8 cellular contexts compared by ENCODE assay signal in the genomic region with DNA sequence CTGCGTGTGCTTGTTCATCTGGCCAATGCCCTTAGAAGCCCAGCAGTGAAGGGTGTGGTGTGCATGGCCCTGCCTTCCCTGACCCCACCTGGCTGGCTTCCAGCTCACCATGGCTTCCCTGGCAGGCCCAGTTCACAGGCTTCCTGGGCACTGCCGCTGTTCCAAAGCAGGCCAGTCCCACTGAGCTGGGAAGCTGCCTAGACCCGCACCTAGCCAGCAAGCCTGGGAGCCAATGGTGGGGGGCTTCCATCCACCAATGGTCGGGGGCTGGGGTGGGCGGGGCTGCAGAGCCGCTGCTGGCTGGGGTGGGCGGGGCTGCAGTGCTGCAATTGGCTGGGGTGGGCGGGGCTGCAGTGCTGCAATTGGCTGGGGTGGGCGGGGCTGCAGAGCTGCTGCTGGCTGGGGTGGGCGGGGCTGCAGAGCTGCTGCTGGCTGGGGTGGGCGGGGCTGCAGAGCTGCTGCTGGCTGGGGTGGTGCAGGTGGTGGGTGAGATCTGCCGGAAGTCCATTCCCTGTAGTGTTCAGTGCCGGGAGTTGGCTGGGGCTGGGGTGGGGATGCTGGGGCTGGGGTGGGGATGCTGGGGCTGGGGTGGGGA. TPM values are rescaled to one million over a fixed set of nuclear protein-coding genes. Genes with fewer than 3 reads are reported as not detected.
DNase-seq lines count a peak whose midpoint lies in the region; ATAC-seq and TF ChIP-seq lines count a peak whose summit lies in the region.

No MANE protein-coding gene starts in this region.

- H2AFZ ChIP-seq in MM.1S (ENCODE audit: low read length): no peak overlapping the region

- no peak overlapping the region for H3K27ac Mint-ChIP-seq in stimulated activated naive B cell treated with anti-CD40 and anti-IgM and Interleukin-4, amounts not matched to agents 10 μg/mL and 1 μg/mL and 100 μg/mL, for 72 hours

- H3K9me3 ChIP-seq in MM.1S (replicated peaks; ENCODE audit: insufficient read depth, low read length) (no peaks in the 10 kb centered on the region), lower lobe of right lung (no peaks in the 10 kb centered on the region)

- no peak overlapping the region for H3K4me3 Mint-ChIP-seq in stimulated activated naive B cell treated with anti-CD40 and anti-IgM and Interleukin-4, amounts not matched to agents 10 μg/mL and 1 μg/mL and 100 μg/mL, for 72 hours

- ATAC-seq in lower lobe of right lung: peak; percentile 70 to 73
- ATAC-seq in stimulated activated naive B cell treated with anti-CD40 and anti-IgM and Interleukin-4, amounts not matched to agents 10 μg/mL and 1 μg/mL and 100 μg/mL, for 72 hours (replicated peaks): peak; percentile 75 to 83
- no peak for ATAC-seq in GM18907 (IDR thresholded peaks at IDR 0.05; ENCODE audit: unreplicated experiment)

- no peaks in the 10 kb centered on the region for H3F3A ChIP-seq in MM.1S (ENCODE audit: insufficient read depth, low read length)

- no peak overlapping the region for H3K4me3 ChIP-seq in MM.1S (ENCODE audit: low read length)
- H3K4me3 ChIP-seq in lower lobe of right lung: no peak overlapping the region

- no peaks in the 10 kb centered on the region for H4K20me1 ChIP-seq in MM.1S (ENCODE audit: insufficient read depth, low read length)

- TF ChIP-seq CTCF in MM.1S (IDR thresholded peaks at IDR 0.05; ENCODE audit: low read length) (no peak), lower lobe of right lung (IDR thresholded peaks at IDR 0.05) (no peak)

- H3K9ac ChIP-seq in MM.1S (ENCODE audit: low read length): no peak overlapping the region

- H3K27me3 ChIP-seq in MM.1S (replicated peaks; ENCODE audit: insufficient read depth, low read length): peaks cover 43% of the 10 kb centered on the region
- peaks cover 56% of the 10 kb centered on the region for H3K27me3 ChIP-seq in lower lobe of right lung (ENCODE audit: low read depth)

- peak; percentile 43 for DNase-seq in G401 (ENCODE audit: low spot score)
- DNase-seq in MM.1S: peak; percentile 37
- DNase-seq in T-helper 9 cell: peak; percentile 51
- DNase-seq in caudate nucleus (lab: John Stamatoyannopoulos, UW): peak in 34 of 61 donors; percentile 16 to 82 (median 51)
- peak; percentile 75 for DNase-seq in lower lobe of right lung
- DNase-seq in stimulated activated naive B cell treated with anti-CD40 and anti-IgM and Interleukin-4, amounts not matched to agents 10 μg/mL and 1 μg/mL and 100 μg/mL, for 72 hours: no peak
- no peak for DNase-seq in NCI-H2107 treated with DMSO at 0.1 percent for 48 hours (lab: John Stamatoyannopoulos, UW; ENCODE audit: unreplicated experiment)

- peaks cover 0 to 3% of the 10 kb centered on the region in 2 donors for H3K9me3 Mint-ChIP-seq in stimulated activated naive B cell treated with anti-CD40 and anti-IgM and Interleukin-4, amounts not matched to agents 10 μg/mL and 1 μg/mL and 100 μg/mL, for 72 hours

- in situ Hi-C loops in G401 (cut with HindIII; ENCODE audit: low sequenced_read_pairs): no loop called here

- H3K36me3 ChIP-seq in MM.1S (replicated peaks; ENCODE audit: insufficient read depth, low read length) (no peaks in the 10 kb centered on the region), lower lobe of right lung (no peaks in the 10 kb centered on the region)

- H3K4me2 ChIP-seq in MM.1S (ENCODE audit: low read depth, low read length): no peak overlapping the region; the same call in 1 of the 2 replicates

- H3K27ac ChIP-seq in MM.1S (ENCODE audit: low read length) (no peak overlapping the region), caudate nucleus (ENCODE audit: low read depth, low read length) (no peak overlapping the region), lower lobe of right lung (no peak overlapping the region)

- no peaks in the 10 kb centered on the region for H3K9me2 ChIP-seq in MM.1S (replicated peaks; ENCODE audit: insufficient read depth, low read length)

- no peaks in the 10 kb centered on the region for H3K36me3 Mint-ChIP-seq in stimulated activated naive B cell treated with anti-CD40 and anti-IgM and Interleukin-4, amounts not matched to agents 10 μg/mL and 1 μg/mL and 100 μg/mL, for 72 hours

- intact Hi-C loops in lower lobe of right lung (cut with DNase I): no loop called here

- H3K27me3 Mint-ChIP-seq in stimulated activated naive B cell treated with anti-CD40 and anti-IgM and Interleukin-4, amounts not matched to agents 10 μg/mL and 1 μg/mL and 100 μg/mL, for 72 hours: peaks cover 48 to 57% of the 10 kb centered on the region in 2 donors

- H3K4me1 Mint-ChIP-seq in stimulated activated naive B cell treated with anti-CD40 and anti-IgM and Interleukin-4, amounts not matched to agents 10 μg/mL and 1 μg/mL and 100 μg/mL, for 72 hours: peaks cover 12 to 19% of the 10 kb centered on the region in 2 donors

- H3K4me1 ChIP-seq in MM.1S (ENCODE audit: low read length) (no peaks in the 10 kb centered on the region), lower lobe of right lung (peaks cover 18% of the 10 kb centered on the region)

- H3K79me2 ChIP-seq in MM.1S (ENCODE audit: low read length): no peaks in the 10 kb centered on the region

RNA-seq across cellular contexts. Expression of gene CALY, which starts 12.4 kb away (rescaled TPM):
- 53.3 and 63.5 TPM in 2 replicates for total RNA-seq in G401 (2014; rRNA removed; shearing (Covaris generic))
- not detected for total RNA-seq in lower lobe of right lung

RNA-seq across cellular contexts. Expression of gene ZNF511, which starts 15.6 kb away (rescaled TPM):
- total RNA-seq in G401 (2014; rRNA removed; shearing (Covaris generic)): 60.7 and 97.4 TPM in 2 replicates
- 44.8 TPM for total RNA-seq in lower lobe of right lung

RNA-seq across cellular contexts. Expression of gene TUBGCP2, which starts 15.6 kb away (rescaled TPM):
- total RNA-seq in G401 (2014; rRNA removed; shearing (Covaris generic)): 71.4 and 73.3 TPM in 2 replicates
- total RNA-seq in lower lobe of right lung: 54.5 TPM

RNA-seq across cellular contexts. Expression of gene PRAP1, which starts 22.9 kb away (rescaled TPM):
- 1.8 and 3.0 TPM in 2 replicates for total RNA-seq in G401 (2014; rRNA removed; shearing (Covaris generic))
- total RNA-seq in lower lobe of right lung: not detected

RNA-seq across cellular contexts. Expression of gene FUOM, which starts 33.5 kb away (rescaled TPM):
- 65.7 and 103 TPM in 2 replicates for total RNA-seq in G401 (2014; rRNA removed; shearing (Covaris generic))
- total RNA-seq in lower lobe of right lung: 31.0 TPM

Comparison
In these comparisons a context has a peak if more than half of its experiments do, and no peak if none do; other contexts are left out.
1. DNase-seq: peak in G401 (single experiment), MM.1S (single experiment), T-helper 9 cell (single experiment), caudate nucleus (34 of 61) and lower lobe of right lung (single experiment); none in stimulated activated naive B cell treated with anti-CD40 and anti-IgM and Interleukin-4, amounts not matched to agents 10 μg/mL and 1 μg/mL and 100 μg/mL, for 72 hours (single experiment) and NCI-H2107 treated with DMSO at 0.1 percent for 48 hours (single experiment).
2. RNA of gene CALY, which starts 12.4 kb away (total RNA-seq): 53.3 to 63.5 TPM in G401; not detected in lower lobe of right lung (single experiment); every median in the first group is over 10 times any median in the second.